ENCODE assay signal across 19 cellular contexts in genomic region chr20:35462351-35462750, GRCh38. TPM values are rescaled to one million over a fixed set of nuclear protein-coding genes. Genes with fewer than 3 reads are reported as not detected.
A peak's percentile ranks its signal among the peaks of the same experiment; 100 is the strongest.
DNase-seq lines count a peak whose midpoint lies in the region; ATAC-seq and TF ChIP-seq lines count a peak whose summit lies in the region.
"Had no signal": no experiment of that assay in that cellular context is flagged by ENCODE, and none has a peak within 500 bp of the region (broad histone marks: within the 10 kb centered on the region; RNA-seq: fewer than 3 reads in every experiment).

No MANE protein-coding gene starts in this region.

- H3K4me1 Mint-ChIP-seq in type B pancreatic cell (ENCODE audit: unreplicated experiment): peaks cover 34% of the 10 kb centered on the region
- peaks cover 10% of the 10 kb centered on the region for H3K4me1 Mint-ChIP-seq in stimulated activated naive CD8-positive, alpha-beta T cell treated with anti-CD3 and anti-CD28 coated beads, Interleukin-15, amount 100 ng/mL, for 72 hours

- H3K27ac ChIP-seq in sigmoid colon: no peak overlapping the region
- H3K27ac ChIP-seq: breast epithelium, upper lobe of left lung had no signal

- H3K9ac ChIP-seq in adipocyte (ENCODE audit: low read length): peak overlapping the region; percentile 13

- intact Hi-C loops in sigmoid colon (cut with DNase I): loop anchor here (5.0 to 10.0 kb wide), 3 partner anchors 80 to 420 kb away; partner anchors contain the start of genes ERGIC3, NFS1 and ROMO1

- H3K4me1 ChIP-seq in adipocyte (ENCODE audit: control insufficient read depth, insufficient read depth, low read length): peaks cover 15% of the 10 kb centered on the region
- peaks cover 0 to 5% (median 0%) of the 10 kb centered on the region in 4 donors for H3K4me1 ChIP-seq in sigmoid colon
- H3K4me1 ChIP-seq: breast epithelium, upper lobe of left lung had no signal

- no peak overlapping the region for H3K27ac Mint-ChIP-seq in type B pancreatic cell
- H3K27ac Mint-ChIP-seq in stimulated activated naive CD8-positive, alpha-beta T cell treated with anti-CD3 and anti-CD28 coated beads, Interleukin-15, amount 100 ng/mL, for 72 hours: no peak overlapping the region
- H3K27ac Mint-ChIP-seq: activated naive CD4-positive, alpha-beta T cell treated with anti-CD3 and anti-CD28 coated beads for 36 hours; WTC11 had no signal

- H3K36me3 ChIP-seq in adipocyte (ENCODE audit: control insufficient read depth, insufficient read depth, low read length, severe bottlenecking): peaks cover 35% of the 10 kb centered on the region
- peaks cover 0 to 61% (median 20%) of the 10 kb centered on the region in 4 donors for H3K36me3 ChIP-seq in sigmoid colon
- H3K36me3 ChIP-seq: breast epithelium had no signal

- TF ChIP-seq CTCF in type B pancreatic cell (conservative IDR thresholded peaks at IDR 0.05) (no peak), sigmoid colon (IDR thresholded peaks at IDR 0.05) (no peak)

- peak; percentile 85 for DNase-seq in D341Med (ENCODE audit: low spot score)
- DNase-seq in NCI-H1105 (lab: John Stamatoyannopoulos, UW): peak; percentile 18
- peak; percentile 93 to 97 for DNase-seq in NCI-H524 (lab: John Stamatoyannopoulos, UW)
- no peak for DNase-seq in adipocyte (ENCODE audit: low read depth)
- no peak for DNase-seq in type B pancreatic cell (ENCODE audit: extremely low spot score, unreplicated experiment)
- DNase-seq in stimulated activated naive CD8-positive, alpha-beta T cell treated with anti-CD3 and anti-CD28 coated beads, Interleukin-15, amount 100 ng/mL, for 72 hours: no peak
- DNase-seq in sigmoid colon: no peak
- DNase-seq: activated naive CD4-positive, alpha-beta T cell treated with anti-CD3 and anti-CD28 coated beads for 36 hours; H7; hypothalamus; left cardiac atrium; mucosa of descending colon; NCI-H1048; stimulated activated CD4-positive, alpha-beta T cell treated with anti-CD3 and anti-CD28 coated beads, Interleukin-4, amount 100 ng/mL, for 4 hours; SW 1271; upper lobe of left lung had no signal

- peaks cover 27% of the 10 kb centered on the region for H3K36me3 Mint-ChIP-seq in type B pancreatic cell

- no peaks in the 10 kb centered on the region for H3K27me3 ChIP-seq in adipocyte (replicated peaks; ENCODE audit: control insufficient read depth, insufficient read depth, low read length)
- H3K27me3 ChIP-seq in sigmoid colon: no peaks in the 10 kb centered on the region
- H3K27me3 ChIP-seq: breast epithelium, upper lobe of left lung had no signal

- H3K4me3 Mint-ChIP-seq in type B pancreatic cell: no peak overlapping the region
- no peak overlapping the region for H3K4me3 Mint-ChIP-seq in stimulated activated naive CD8-positive, alpha-beta T cell treated with anti-CD3 and anti-CD28 coated beads, Interleukin-15, amount 100 ng/mL, for 72 hours
- H3K4me3 Mint-ChIP-seq: activated naive CD4-positive, alpha-beta T cell treated with anti-CD3 and anti-CD28 coated beads for 36 hours; WTC11 had no signal

- no peaks in the 10 kb centered on the region for H3K27me3 Mint-ChIP-seq in type B pancreatic cell
- no peaks in the 10 kb centered on the region for H3K27me3 Mint-ChIP-seq in stimulated activated naive CD8-positive, alpha-beta T cell treated with anti-CD3 and anti-CD28 coated beads, Interleukin-15, amount 100 ng/mL, for 72 hours

- TF ChIP-seq EP300 in sigmoid colon (IDR thresholded peaks at IDR 0.05): no peak

- H3K9me3 Mint-ChIP-seq in type B pancreatic cell: no peaks in the 10 kb centered on the region
- H3K9me3 Mint-ChIP-seq in stimulated activated naive CD8-positive, alpha-beta T cell treated with anti-CD3 and anti-CD28 coated beads, Interleukin-15, amount 100 ng/mL, for 72 hours: no peaks in the 10 kb centered on the region
- H3K9me3 Mint-ChIP-seq: activated naive CD4-positive, alpha-beta T cell treated with anti-CD3 and anti-CD28 coated beads for 36 hours; WTC11 had no signal

- no peak overlapping the region for H3K4me3 ChIP-seq in adipocyte (ENCODE audit: low read length)
- no peak overlapping the region for H3K4me3 ChIP-seq in sigmoid colon
- H3K4me3 ChIP-seq: breast epithelium, mucosa of descending colon, upper lobe of left lung had no signal

- WGBS in sigmoid colon, 2 donors: 84 to 98% methylated on average over 2 of the region's 2 CpGs

- no peak for TF ChIP-seq POLR2A in sigmoid colon (IDR thresholded peaks at IDR 0.05)

- no peaks in the 10 kb centered on the region for H3K9me3 ChIP-seq in adipocyte (ENCODE audit: control insufficient read depth, low read length)
- H3K9me3 ChIP-seq in sigmoid colon: no peaks in the 10 kb centered on the region
- H3K9me3 ChIP-seq: breast epithelium, mucosa of descending colon, upper lobe of left lung had no signal

- no peak for ATAC-seq in HG02970 (IDR thresholded peaks at IDR 0.05; ENCODE audit: low FRiP score, unreplicated experiment)
- ATAC-seq in stimulated activated naive CD8-positive, alpha-beta T cell treated with anti-CD3 and anti-CD28 coated beads, Interleukin-15, amount 100 ng/mL, for 72 hours: no peak
- ATAC-seq: left cardiac atrium, mucosa of descending colon, WTC11 had no signal

RNA-seq across cellular contexts. Expression of gene CEP250, which starts 7.0 kb away (rescaled TPM):
- total RNA-seq in type B pancreatic cell (ENCODE audit: low replicate concordance): 48.7 and 57.1 TPM in 2 replicates
- 10 to 100 TPM; 12.8 to 35.2 (median 16.5) TPM for total RNA-seq in sigmoid colon
- 10 to 100 TPM in 1 of 3 donors, 1 to 10 TPM in 2; 6.6 to 20.7 (median 9.7) TPM for polyA plus RNA-seq in sigmoid colon

RNA-seq across cellular contexts. Expression of gene GDF5, which starts 24.3 kb away (rescaled TPM):
- total RNA-seq in type B pancreatic cell (ENCODE audit: low replicate concordance) (1.3 TPM in 1 of 2 replicates, not detected in the other), sigmoid colon (1 to 10 TPM in 3 of 4 donors, under 1 TPM in 1; 0.82 to 2.8 (median 1.3) TPM)
- under 1 TPM in 1 of 3 donors, not detected in 2; 0.74 TPM for polyA plus RNA-seq in sigmoid colon
- total RNA-seq: activated naive CD4-positive, alpha-beta T cell treated with anti-CD3 and anti-CD28 coated beads for 36 hours; WTC11 had no signal

RNA-seq across cellular contexts. Expression of gene UQCC1, which starts 50.6 kb away (rescaled TPM):
- total RNA-seq in type B pancreatic cell (ENCODE audit: low replicate concordance) (41.3 and 62.4 TPM in 2 replicates), sigmoid colon (10 to 100 TPM; 28.9 to 56.0 (median 37.5) TPM)
- 10 to 100 TPM; 15.6 to 41.2 (median 33.3) TPM for polyA plus RNA-seq in sigmoid colon

Comparison
In these comparisons a context has a peak if more than half of its experiments do, and no peak if none do; other contexts are left out.
1. DNase-seq: peak in D341Med (single experiment), NCI-H1105 (single experiment) and NCI-H524 (2 of 2); none in adipocyte (single experiment), type B pancreatic cell (single experiment), stimulated activated naive CD8-positive, alpha-beta T cell treated with anti-CD3 and anti-CD28 coated beads, Interleukin-15, amount 100 ng/mL, for 72 hours (0 of 2) and sigmoid colon (single experiment).